ENCODE assay signal across 23 cellular contexts in genomic region chr2:101816598-101816997, GRCh38.
DNase-seq lines count a peak whose midpoint lies in the region; ATAC-seq and TF ChIP-seq lines count a peak whose summit lies in the region.
"Had no signal": no experiment of that assay in that cellular context is flagged by ENCODE, and none has a peak within 500 bp of the region (broad histone marks: within the 10 kb centered on the region; RNA-seq: fewer than 3 reads in every experiment).

No MANE protein-coding gene starts in this region.

- no peak overlapping the region for H3K4me3 Mint-ChIP-seq in Caco-2 (ENCODE audit: unreplicated experiment)
- H3K4me3 Mint-ChIP-seq: activated CD4-positive, alpha-beta T cell treated with anti-CD3 and anti-CD28 coated beads, Interleukin-2, amount 10 ng/mL, durations not matched to agents 24 days and 14 days; natural killer cell treated with Interleukin-12 subunit alpha and Interleukin-12 subunit beta and Interleukin-15 and Interleukin-18, amount 100 ng/mL, for 72 hours had no signal

- H3K4me1 Mint-ChIP-seq in Caco-2 (ENCODE audit: low read depth, unreplicated experiment), result peaks cover 49% of the 10 kb centered on the region

- no peaks in the 10 kb centered on the region for H3K36me3 ChIP-seq in Caco-2 (ENCODE audit: control insufficient read depth, insufficient read depth, low read length)
- H3K36me3 ChIP-seq in brain microvascular endothelial cell (replicated peaks), result no peaks in the 10 kb centered on the region
- H3K36me3 ChIP-seq in liver (ENCODE audit: control insufficient read depth in 4 of 4, insufficient read depth in 3 of 4, low read depth in 1 of 4, low read length in 3 of 4), result peaks cover 0 to 1% (median 0%) of the 10 kb centered on the region in 4 donors
- H3K36me3 ChIP-seq: lower lobe of right lung, uterus had no signal

- POLR2A ChIA-PET in Caco-2 (lab: Charles Lee), result no interaction called here

- DNase-seq in Caco-2 (no peak), brain microvascular endothelial cell (no peak), sciatic nerve (ENCODE audit: low spot score) (no peak), GM13977 (ENCODE audit: low spot score) (no peak), germinal center (ENCODE audit: low spot score) (no peak)
- no peak for DNase-seq in activated CD4-positive, alpha-beta T cell treated with anti-CD3 and anti-CD28 coated beads, Interleukin-2, amount 50 U/mL, for 1 hour
- DNase-seq: activated CD4-positive, alpha-beta T cell treated with anti-CD3 and anti-CD28 coated beads, Interleukin-2, amount 10 ng/mL, durations not matched to agents 24 days and 14 days; activated CD8-positive, alpha-beta memory T cell treated with anti-CD3 and anti-CD28 coated beads, Interleukin-2, amount 50 U/mL, for 48 hours; activated effector memory CD4-positive, alpha-beta T cell treated with anti-CD3 and anti-CD28 coated beads, Interleukin-2, amount 50 U/mL, for 16 hours; dermis blood vessel endothelial cell; H7; lower lobe of right lung; MM.1S; NCI-H187; NCI-H226; NK-92 treated with Interleukin-12 subunit alpha and Interleukin-12 subunit beta, amount 100 ng/mL, for 24 hours; stimulated activated naive CD4-positive, alpha-beta T cell treated with Interleukin-2 at 50 U/mL for 16 hours had no signal

- WGBS in liver, result 60% methylated on average over 4 of the region's 4 CpGs

- intact Hi-C loops in Caco-2 (cut with micrococcal nuclease; ENCODE audit: unreplicated experiment) (no loop called here), sciatic nerve (cut with DNase I) (no loop called here)

- H3K27ac Mint-ChIP-seq in Caco-2 (ENCODE audit: unreplicated experiment), result peak overlapping the region; percentile 32
- H3K27ac Mint-ChIP-seq: activated CD4-positive, alpha-beta T cell treated with anti-CD3 and anti-CD28 coated beads, Interleukin-2, amount 10 ng/mL, durations not matched to agents 24 days and 14 days; natural killer cell treated with Interleukin-12 subunit alpha and Interleukin-12 subunit beta and Interleukin-15 and Interleukin-18, amount 100 ng/mL, for 72 hours had no signal

- no peak overlapping the region for H3K9ac ChIP-seq in liver (ENCODE audit: low read depth in 1 of 2, low read length in 2 of 2)

- in situ Hi-C loops in brain microvascular endothelial cell (cut with HindIII; ENCODE audit: low pct_ligation_motif_present, low sequenced_read_pairs), result no loop called here
- in situ Hi-C loops in GM13977 (cut with MboI; ENCODE audit: low pct_unique_long_range_greater_than_20kb, low sequenced_read_pairs, unreplicated experiment), result no loop called here

- no TSS peak for BruUV-seq in Caco-2 (replicated peaks; lab: Mats Ljungman, UMichigan)

- H3K4me1 ChIP-seq in Caco-2 (peaks cover 33% of the 10 kb centered on the region), liver (ENCODE audit: control insufficient read depth in 4 of 4, insufficient read depth in 4 of 4, low read length in 3 of 4) (peaks cover 11 to 58% (median 37%) of the 10 kb centered on the region in 4 donors)
- H3K4me1 ChIP-seq: uterus had no signal

- TF ChIP-seq CTCF in Caco-2 (IDR thresholded peaks at IDR 0.05; ENCODE audit: insufficient read depth in 1 of 2, low read depth in 1 of 2, low read length in 1 of 2, severe bottlenecking in 1 of 2, unreplicated experiment in 1 of 2), result no peak
- TF ChIP-seq CTCF in brain microvascular endothelial cell (IDR thresholded peaks at IDR 0.05; ENCODE audit: low read depth, low read length, missing control alignments), result no peak
- no peak for TF ChIP-seq CTCF in liver (IDR thresholded peaks at IDR 0.05; ENCODE audit: low read depth, low read length, missing input control)
- no peak for TF ChIP-seq CTCF in GM13977 (IDR thresholded peaks at IDR 0.05; ENCODE audit: extremely low read depth, insufficient read depth, missing control alignments)

- CTCF ChIA-PET in Caco-2 (lab: Charles Lee), result interaction anchor here (0.8 kb wide), 1 partner anchor 12 kb away, joined by 3 read pairs; no protein-coding TSS in a partner anchor

- ATAC-seq in sciatic nerve (peak; percentile 51), HG03159 (IDR thresholded peaks at IDR 0.05; ENCODE audit: unreplicated experiment) (no peak)
- ATAC-seq: esophagus mucosa; lower lobe of right lung; natural killer cell treated with Interleukin-12 subunit alpha and Interleukin-12 subunit beta and Interleukin-15 and Interleukin-18, amount 100 ng/mL, for 72 hours had no signal

- H3K36me3 Mint-ChIP-seq in Caco-2 (ENCODE audit: insufficient read depth, unreplicated experiment), result peaks cover 51% of the 10 kb centered on the region
- H3K36me3 Mint-ChIP-seq: natural killer cell treated with Interleukin-12 subunit alpha and Interleukin-12 subunit beta and Interleukin-15 and Interleukin-18, amount 100 ng/mL, for 72 hours had no signal

- H3K9me3 ChIP-seq in Caco-2, result no peaks in the 10 kb centered on the region
- H3K9me3 ChIP-seq in liver (ENCODE audit: control insufficient read depth in 4 of 4, low read length in 3 of 4), result no peaks in the 10 kb centered on the region
- H3K9me3 ChIP-seq: lower lobe of right lung, uterus had no signal

- H3K9me3 Mint-ChIP-seq in Caco-2 (ENCODE audit: unreplicated experiment), result peaks cover 3% of the 10 kb centered on the region
- H3K9me3 Mint-ChIP-seq: IgD-negative memory B cell; natural killer cell treated with Interleukin-12 subunit alpha and Interleukin-12 subunit beta and Interleukin-15 and Interleukin-18, amount 100 ng/mL, for 72 hours had no signal

- no peak overlapping the region for H3K4me3 ChIP-seq in Caco-2 (ENCODE audit: low read depth, low read length)
- no peak overlapping the region for H3K4me3 ChIP-seq in brain microvascular endothelial cell (ENCODE audit: low read depth, low read length)
- no peak overlapping the region for H3K4me3 ChIP-seq in liver (ENCODE audit: low read depth in 1 of 3, low read length in 3 of 3)
- H3K4me3 ChIP-seq: lower lobe of right lung, uterus had no signal

- TF ChIP-seq RAD21 in liver (IDR thresholded peaks at IDR 0.05), result no peak

- H3K27me3 Mint-ChIP-seq in Caco-2 (ENCODE audit: insufficient read depth, unreplicated experiment), result no peaks in the 10 kb centered on the region
- H3K27me3 Mint-ChIP-seq: activated CD4-positive, alpha-beta T cell treated with anti-CD3 and anti-CD28 coated beads, Interleukin-2, amount 10 ng/mL, durations not matched to agents 24 days and 14 days; IgD-negative memory B cell; natural killer cell treated with Interleukin-12 subunit alpha and Interleukin-12 subunit beta and Interleukin-15 and Interleukin-18, amount 100 ng/mL, for 72 hours had no signal

- H3K27ac ChIP-seq in brain microvascular endothelial cell (peak overlapping the region; percentile 18), liver (ENCODE audit: low read depth in 1 of 2, low read length in 2 of 2) (peak overlapping the region; percentile 55 to 64)
- H3K27ac ChIP-seq: lower lobe of right lung, uterus had no signal

- no peaks in the 10 kb centered on the region for H3K27me3 ChIP-seq in Caco-2 (replicated peaks; ENCODE audit: control insufficient read depth, insufficient read depth, low read length)
- no peaks in the 10 kb centered on the region for H3K27me3 ChIP-seq in brain microvascular endothelial cell (replicated peaks)
- H3K27me3 ChIP-seq in liver (ENCODE audit: control insufficient read depth in 4 of 4, insufficient read depth in 4 of 4, low read length in 3 of 4), result no peaks in the 10 kb centered on the region
- H3K27me3 ChIP-seq: uterus had no signal

TF ChIP-seq in liver, 16 proteins besides CTCF, POLR2A, EP300 and RAD21:
- no peak for TF ChIP-seq NR2F2 (IDR thresholded peaks at IDR 0.05)
- TF ChIP-seq JUND (IDR thresholded peaks at IDR 0.05), result no peak
- no peak for TF ChIP-seq REST (IDR thresholded peaks at IDR 0.05)
- no peak for TF ChIP-seq TAF1 (conservative IDR thresholded peaks at IDR 0.05)
- no peak for TF ChIP-seq RXRA (IDR thresholded peaks at IDR 0.05)
TF ChIP-seq in liver: peak in this region for 0.
